In genomic region chr5:5419291-5420210, GRCh38 we compare ENCODE assay signal across 9 cellular contexts. TPM values are rescaled to one million over a fixed set of nuclear protein-coding genes. Genes with fewer than 3 reads are reported as not detected.
A peak's percentile ranks its signal among the peaks of the same experiment; 100 is the strongest.
DNase-seq lines count a peak whose midpoint lies in the region; ATAC-seq, FAIRE-seq and TF ChIP-seq lines count a peak whose summit lies in the region.
"Had no signal": no experiment of that assay in that cellular context is flagged by ENCODE, and none has a peak within 500 bp of the region (broad histone marks: within the 10 kb centered on the region; RNA-seq: fewer than 3 reads in every experiment).

No MANE protein-coding gene starts in this region.

- H3K56ac ChIP-seq in H1 (replicated peaks; ENCODE audit: insufficient read length, low read depth, low read length) = no peak overlapping the region

- no peak for TF ChIP-seq EP300 in H1 (IDR thresholded peaks at IDR 0.05; ENCODE audit: borderline replicate concordance in 1 of 2, low read depth in 2 of 2, low read length in 2 of 2)

- H2AFZ ChIP-seq in OCI-LY3 (ENCODE audit: low read depth, low read length) = no peak overlapping the region
- no peak overlapping the region for H2AFZ ChIP-seq in H1 (ENCODE audit: low read length)

- no peak overlapping the region for H3K4ac ChIP-seq in H1 (replicated peaks; ENCODE audit: insufficient read length, low read depth, low read length)

- H3K27ac ChIP-seq in OCI-LY3 (ENCODE audit: low read length) (no peak overlapping the region), H1 (ENCODE audit: low read depth, low read length) (no peak overlapping the region)

- H3K18ac ChIP-seq in H1 (ENCODE audit: extremely low read depth, low read length) = no peak overlapping the region

- no peak overlapping the region for H2AK5ac ChIP-seq in H1 (ENCODE audit: low read depth, low read length)

- POLR2A ChIA-PET in H1 (lab: Charles Lee; ENCODE audit: partially characterized antibody) = interaction anchor here (1.5 kb wide), 1 partner anchor 539 kb away, joined by 3 read pairs; no protein-coding TSS in a partner anchor

- H3K4me3 ChIP-seq in OCI-LY3 (ENCODE audit: low read length) (peak overlapping the region; percentile 25), H1 (ENCODE audit: extremely low read depth in 1 of 4, insufficient read depth in 2 of 4, low read depth in 3 of 4, low read length in 4 of 4) (no peak overlapping the region)

- peaks cover 27% of the 10 kb centered on the region for H3K4me1 ChIP-seq in OCI-LY3 (ENCODE audit: low read length)
- peaks cover 5 to 12% (median 9%) of the 10 kb centered on the region in 4 experiments for H3K4me1 ChIP-seq in H1 (replicated peaks in 1 of 4; ENCODE audit: control insufficient read depth in 3 of 4, insufficient read depth in 4 of 4, low read length in 3 of 4)

- no peak overlapping the region for H3K23ac ChIP-seq in H1 (ENCODE audit: insufficient read length)

- DNase-seq in Caki2 (ENCODE audit: low read depth) (peak; percentile 64), HT-29 (ENCODE audit: low spot score) (peak; percentile 72), H1 (ENCODE audit: low read depth in 1 of 2, low spot score in 2 of 2) (no peak), non-pigmented ciliary epithelial cell (ENCODE audit: low read depth) (peak; percentile 94)
- no peak for DNase-seq in stimulated activated CD8-positive, alpha-beta memory T cell treated with anti-CD3 and anti-CD28 coated beads, Interleukin-4, amount 100 ng/mL, for 48 hours
- DNase-seq: naive B cell had no signal

- no peaks in the 10 kb centered on the region for H3K36me3 ChIP-seq in OCI-LY3 (replicated peaks; ENCODE audit: low read depth, low read length)
- H3K36me3 ChIP-seq in H1 (ENCODE audit: control insufficient read depth in 2 of 4, insufficient read depth in 4 of 4, low read length in 3 of 4) = no peaks in the 10 kb centered on the region

- peaks cover 5% of the 10 kb centered on the region; the same call in 1 of the 2 replicates for H3K79me1 ChIP-seq in H1 (ENCODE audit: low read depth, low read length)

- H4K5ac ChIP-seq in H1 (ENCODE audit: insufficient read length, low read depth, low read length) = no peak overlapping the region

- in situ Hi-C loops in Caki2 (cut with HindIII; ENCODE audit: low pct_unique_long_range_greater_than_20kb, low sequenced_read_pairs) = loop anchor here (10.0 kb wide), 1 partner anchor 545 kb away; no protein-coding TSS in a partner anchor

- H3K9ac ChIP-seq in OCI-LY3 (ENCODE audit: low read length) (no peak overlapping the region), H1 (replicated peaks in 1 of 4; ENCODE audit: extremely low read depth in 1 of 4, low read depth in 3 of 4, low read length in 3 of 4) (no peak overlapping the region)

- H4K20me1 ChIP-seq in OCI-LY3 (ENCODE audit: insufficient read depth, low read length) = peaks cover 5% of the 10 kb centered on the region; the same call in 1 of the 2 replicates
- H4K20me1 ChIP-seq in H1 (replicated peaks in 1 of 2; ENCODE audit: control insufficient read depth in 1 of 2, insufficient read depth in 2 of 2, low read length in 2 of 2) = peaks cover 4 to 9% of the 10 kb centered on the region in 2 experiments

- TF ChIP-seq RAD21 in H1 (IDR thresholded peaks at IDR 0.05 in 1 of 2, conservative IDR thresholded peaks at IDR 0.05 in 1 of 2; ENCODE audit: low read depth in 2 of 2, low read length in 2 of 2) = peak; percentile 95 to 96

- no peak overlapping the region for H4K8ac ChIP-seq in H1 (ENCODE audit: extremely low read depth, insufficient read depth, low read length)

- no peak overlapping the region for H2BK15ac ChIP-seq in H1 (ENCODE audit: low read length)

- no peak overlapping the region for H2BK20ac ChIP-seq in H1 (ENCODE audit: low read length)

- no peak overlapping the region for H4K91ac ChIP-seq in H1 (replicated peaks; ENCODE audit: insufficient read length, low read length)

- H3K23me2 ChIP-seq in H1 (ENCODE audit: low read depth, low read length) = peaks cover 16% of the 10 kb centered on the region

- H3K4me2 ChIP-seq in OCI-LY3 (ENCODE audit: low read length) (peak overlapping the region; percentile 63), H1 (ENCODE audit: insufficient read depth in 1 of 2, low read depth in 2 of 2, low read length in 2 of 2) (no peak overlapping the region; a peak in 1 of 4 replicates)

- H2BK120ac ChIP-seq in H1 (replicated peaks; ENCODE audit: low read depth, low read length) = no peak overlapping the region

- FAIRE-seq in H1 (lab: Jason Lieb, UNC) = no peak

- no peak for TF ChIP-seq POLR2A in H1 (IDR thresholded peaks at IDR 0.05; ENCODE audit: control extremely low read depth in 1 of 2, low read depth in 2 of 2, low read length in 2 of 2)

- H3K27me3 ChIP-seq in OCI-LY3 (ENCODE audit: low read depth, low read length) (no peaks in the 10 kb centered on the region), H1 (replicated peaks in 1 of 4; ENCODE audit: control insufficient read depth in 3 of 4, extremely low read depth in 1 of 4, insufficient read depth in 3 of 4, low read length in 3 of 4) (no peaks in the 10 kb centered on the region)

- H2BK5ac ChIP-seq in H1 (ENCODE audit: low read depth, low read length) = no peak overlapping the region

- no peak overlapping the region for H2BK12ac ChIP-seq in H1 (ENCODE audit: low read depth, low read length)

- H3K79me2 ChIP-seq in OCI-LY3 (ENCODE audit: low read length) = peaks cover 20% of the 10 kb centered on the region
- H3K79me2 ChIP-seq in H1 (ENCODE audit: control insufficient read depth in 1 of 2, insufficient read depth in 2 of 2, low read length in 2 of 2) = peaks cover 18 to 20% of the 10 kb centered on the region in 2 experiments

- TF ChIP-seq CTCF in OCI-LY3 (IDR thresholded peaks at IDR 0.05; ENCODE audit: low read depth, low read length) = peak; percentile 59
- peak in 2 of 3 experiments; percentile 64 to 71; a peak in 2 of 4 replicates for TF ChIP-seq CTCF in H1 (IDR thresholded peaks at IDR 0.05; ENCODE audit: control extremely low read depth in 1 of 3, insufficient read depth in 1 of 3, low read depth in 1 of 3, low read length in 3 of 3)

- no peak for ATAC-seq in HG03354 (IDR thresholded peaks at IDR 0.05; ENCODE audit: poor library complexity, severe bottlenecking, unreplicated experiment)
- no peak for ATAC-seq in HG03025 (IDR thresholded peaks at IDR 0.05; ENCODE audit: low FRiP score, unreplicated experiment)

- CTCF ChIA-PET in H1 (lab: Charles Lee; ENCODE audit: partially characterized antibody) = interaction anchor here (0.5 to 7.2 kb wide), 45 partner anchors 11 to 560 kb away, joined by 3 to 119 read pairs (median 4); partner anchors contain the start of gene ADAMTS16

- no peaks in the 10 kb centered on the region for H3K9me3 ChIP-seq in OCI-LY3 (ENCODE audit: insufficient read depth, low read length)
- H3K9me3 ChIP-seq in H1 (ENCODE audit: insufficient read depth in 2 of 2, low read depth in 1 of 2, low read length in 1 of 2) = no peaks in the 10 kb centered on the region

- no peak overlapping the region for H3K14ac ChIP-seq in H1 (ENCODE audit: insufficient read length)

- WGBS in H1 (ENCODE audit: extremely low coverage in 1 of 2, insufficient coverage in 1 of 2, insufficient read length in 1 of 2, insufficient replicate concordance in 2 of 2, low coverage in 1 of 2, low lambda C conversion rate in 2 of 2, missing lambda C conversion rate in 1 of 2), 2 experiments = 50% methylated on average over 11 of the region's 11 CpGs; no CpG with 5 or more reads in 1 of the 2 experiments

TF ChIP-seq in H1, 55 proteins besides CTCF, POLR2A, EP300 and RAD21:
- TF ChIP-seq RXRA (IDR thresholded peaks at IDR 0.05; ENCODE audit: insufficient read depth, low read depth, low read length) (no peak), ASH2L (IDR thresholded peaks at IDR 0.05; ENCODE audit: low read length) (no peak), EGR1 (IDR thresholded peaks at IDR 0.05; ENCODE audit: borderline replicate concordance, low read depth, low read length) (peak; percentile 33; the same call in 1 of the 2 replicates), CEBPB (IDR thresholded peaks at IDR 0.05; ENCODE audit: low read depth, low read length) (0 out of 2 replicates have a peak, but pooled peaks have one; percentile 27), TEAD4 (IDR thresholded peaks at IDR 0.05; ENCODE audit: low read depth, low read length) (peak; percentile 38; the same call in 1 of the 2 replicates), GABPA (IDR thresholded peaks at IDR 0.05; ENCODE audit: borderline replicate concordance, insufficient read depth, low read length) (no peak)

RNA-seq across cellular contexts. Expression of gene ICE1, which starts 2.9 kb away (rescaled TPM):
- total RNA-seq in Caki2 (2014; rRNA removed; shearing (Covaris generic); ENCODE audit: low replicate concordance) = 7.5 and 12.9 TPM in 2 replicates
- 18.1 and 20.1 TPM in 2 replicates for total RNA-seq in HT-29 (2014; rRNA removed; shearing (Covaris generic))
- total RNA-seq in H1 (2021; fragmentation: NEBNext Ultra II Directional; extraction: Animal tissue kit (Norgen Biotek cat#: 25700)) = 52.2 and 53.9 TPM in 2 replicates
- polyA plus RNA-seq in H1 (2011; rRNA removed) = 10.5 and 11.8 TPM in 2 replicates
- 14.5 TPM for polyA plus RNA-seq in H1 (2011; cell fraction: cytosol; rRNA removed)
- polyA plus RNA-seq in H1 (2011; cell fraction: nucleus; rRNA removed) = 24.5 TPM
- 16.0 to 29.5 TPM (median 22.3 TPM) in 4 replicates for polyA plus RNA-seq in H1 (2012, experiment 1 of 2)
- polyA plus RNA-seq in H1 (2012, experiment 2 of 2) = 1.2 TPM
- polyA plus RNA-seq in H1 (2013, experiment 1 of 2) = 27.0 TPM
- 28.1 TPM for polyA plus RNA-seq in H1 (2013, experiment 2 of 2)
- polyA minus RNA-seq in H1 (2011; rRNA and poly(A)+ RNA removed) = 54.0 and 57.9 TPM in 2 replicates
- 27.4 TPM for polyA minus RNA-seq in H1 (2011; cell fraction: cytosol; rRNA and poly(A)+ RNA removed)
- 104 TPM for polyA minus RNA-seq in H1 (2011; cell fraction: nucleus; rRNA and poly(A)+ RNA removed)

Comparison
In these comparisons a context has a peak if more than half of its experiments do, and no peak if none do; other contexts are left out.
1. DNase-seq: peak in Caki2 (single experiment), HT-29 (single experiment) and non-pigmented ciliary epithelial cell (single experiment); none in H1 (0 of 2) and stimulated activated CD8-positive, alpha-beta memory T cell treated with anti-CD3 and anti-CD28 coated beads, Interleukin-4, amount 100 ng/mL, for 48 hours (single experiment).